Comparison of ENCODE assay signal across 1 cellular context in genomic region chr2:17558053-17558452, GRCh38.
TF ChIP-seq lines count a peak whose summit lies in the region.

No MANE protein-coding gene starts in this region.

TF ChIP-seq in H1, 55 proteins besides CTCF, POLR2A, EP300 and RAD21:
- TF ChIP-seq TEAD4 (IDR thresholded peaks at IDR 0.05; ENCODE audit: low read depth, low read length) (no peak), SRF (IDR thresholded peaks at IDR 0.05; ENCODE audit: low read depth, low read length) (no peak), ATF3 (IDR thresholded peaks at IDR 0.05; ENCODE audit: insufficient read depth, low read depth, low read length) (no peak), PHF8 (conservative IDR thresholded peaks at IDR 0.05; ENCODE audit: low read depth, low read length) (no peak), BACH1 (IDR thresholded peaks at IDR 0.05; ENCODE audit: low read length) (no peak), CBX8 (IDR thresholded peaks at IDR 0.05; ENCODE audit: borderline replicate concordance, low read depth, low read length) (no peak), CBX5 (IDR thresholded peaks at IDR 0.05; ENCODE audit: low read depth, low read length) (no peak), BCL11A (IDR thresholded peaks at IDR 0.05; ENCODE audit: low read depth in 2 of 2, low read length in 2 of 2) (no peak), RBBP5 (IDR thresholded peaks at IDR 0.05; ENCODE audit: borderline replicate concordance, low read depth, low read length) (no peak), MAFK (IDR thresholded peaks at IDR 0.05; ENCODE audit: low read depth, low read length) (no peak)
